ENCODE assay signal across 1 cellular context in genomic region chr1:232149302-232150201, GRCh38.
TF ChIP-seq lines count a peak whose summit lies in the region.

No MANE protein-coding gene starts in this region.

TF ChIP-seq in HEK293, 187 proteins besides CTCF, POLR2A, EP300 and RAD21 (continued from another document and continues in another):
- TF ChIP-seq, protein P1, sequence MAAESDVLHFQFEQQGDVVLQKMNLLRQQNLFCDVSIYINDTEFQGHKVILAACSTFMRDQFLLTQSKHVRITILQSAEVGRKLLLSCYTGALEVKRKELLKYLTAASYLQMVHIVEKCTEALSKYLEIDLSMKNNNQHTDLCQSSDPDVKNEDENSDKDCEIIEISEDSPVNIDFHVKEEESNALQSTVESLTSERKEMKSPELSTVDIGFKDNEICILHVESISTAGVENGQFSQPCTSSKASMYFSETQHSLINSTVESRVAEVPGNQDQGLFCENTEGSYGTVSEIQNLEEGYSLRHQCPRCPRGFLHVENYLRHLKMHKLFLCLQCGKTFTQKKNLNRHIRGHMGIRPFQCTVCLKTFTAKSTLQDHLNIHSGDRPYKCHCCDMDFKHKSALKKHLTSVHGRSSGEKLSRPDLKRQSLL (tag by site-specific recombination; IDR thresholded peaks at IDR 0.05): no peak
- TF ChIP-seq ZNF449 (tag by site-specific recombination; IDR thresholded peaks at IDR 0.05): no peak
- no peak for TF ChIP-seq ZSCAN23 (tag by site-specific recombination; IDR thresholded peaks at IDR 0.05)
- 0 out of 2 replicates have a peak, but pooled peaks have one; percentile 38 for TF ChIP-seq ZFP69B (tag by site-specific recombination; IDR thresholded peaks at IDR 0.05)
- TF ChIP-seq, protein P2, sequence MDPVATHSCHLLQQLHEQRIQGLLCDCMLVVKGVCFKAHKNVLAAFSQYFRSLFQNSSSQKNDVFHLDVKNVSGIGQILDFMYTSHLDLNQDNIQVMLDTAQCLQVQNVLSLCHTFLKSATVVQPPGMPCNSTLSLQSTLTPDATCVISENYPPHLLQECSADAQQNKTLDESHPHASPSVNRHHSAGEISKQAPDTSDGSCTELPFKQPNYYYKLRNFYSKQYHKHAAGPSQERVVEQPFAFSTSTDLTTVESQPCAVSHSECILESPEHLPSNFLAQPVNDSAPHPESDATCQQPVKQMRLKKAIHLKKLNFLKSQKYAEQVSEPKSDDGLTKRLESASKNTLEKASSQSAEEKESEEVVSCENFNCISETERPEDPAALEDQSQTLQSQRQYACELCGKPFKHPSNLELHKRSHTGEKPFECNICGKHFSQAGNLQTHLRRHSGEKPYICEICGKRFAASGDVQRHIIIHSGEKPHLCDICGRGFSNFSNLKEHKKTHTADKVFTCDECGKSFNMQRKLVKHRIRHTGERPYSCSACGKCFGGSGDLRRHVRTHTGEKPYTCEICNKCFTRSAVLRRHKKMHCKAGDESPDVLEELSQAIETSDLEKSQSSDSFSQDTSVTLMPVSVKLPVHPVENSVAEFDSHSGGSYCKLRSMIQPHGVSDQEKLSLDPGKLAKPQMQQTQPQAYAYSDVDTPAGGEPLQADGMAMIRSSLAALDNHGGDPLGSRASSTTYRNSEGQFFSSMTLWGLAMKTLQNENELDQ (tag by site-specific recombination; IDR thresholded peaks at IDR 0.05; ENCODE audit: low read depth): no peak
- TF ChIP-seq ZNF629 (tag by site-specific recombination; IDR thresholded peaks at IDR 0.05): peak; percentile 51
- no peak for TF ChIP-seq ZNF223 (tag by site-specific recombination; IDR thresholded peaks at IDR 0.05)
- TF ChIP-seq OVOL3 (tag by site-specific recombination; IDR thresholded peaks at IDR 0.05): no peak
- TF ChIP-seq ZNF626 (tag by site-specific recombination; IDR thresholded peaks at IDR 0.05): no peak
- no peak for TF ChIP-seq ZNF248 (tag by site-specific recombination; IDR thresholded peaks at IDR 0.05)
- no peak for TF ChIP-seq ZNF555 (tag by site-specific recombination; conservative IDR thresholded peaks at IDR 0.05)
- no peak; the same call in 1 of the 2 replicates for TF ChIP-seq ZNF335 (tag by site-specific recombination; conservative IDR thresholded peaks at IDR 0.05)
- TF ChIP-seq ZNF174 (tag by site-specific recombination; IDR thresholded peaks at IDR 0.05): 0 out of 2 replicates have a peak, but pooled peaks have one; percentile 56
- TF ChIP-seq ZBTB17 (tag by site-specific recombination; IDR thresholded peaks at IDR 0.05): no peak
- no peak for TF ChIP-seq ZNF416 (tag by site-specific recombination; IDR thresholded peaks at IDR 0.05)
- no peak for TF ChIP-seq BCL11B (tag by site-specific recombination; IDR thresholded peaks at IDR 0.05; ENCODE audit: low read depth)
- no peak for TF ChIP-seq ZNF514 (tag by site-specific recombination; IDR thresholded peaks at IDR 0.05)
- no peak for TF ChIP-seq ZNF324 (tag by site-specific recombination; IDR thresholded peaks at IDR 0.05)
- TF ChIP-seq ZNF571 (tag by site-specific recombination; IDR thresholded peaks at IDR 0.05): no peak
- TF ChIP-seq ZNF366 (tag by site-specific recombination; conservative IDR thresholded peaks at IDR 0.05): peak; percentile 43; the same call in 1 of the 2 replicates
- no peak for TF ChIP-seq ZNF394 (tag by site-specific recombination; IDR thresholded peaks at IDR 0.05; ENCODE audit: borderline replicate concordance)
- TF ChIP-seq TCF7L2 (IDR thresholded peaks at IDR 0.05; ENCODE audit: borderline replicate concordance, low read depth, low read length): no peak
- no peak for TF ChIP-seq GFI1B (tag by site-specific recombination; IDR thresholded peaks at IDR 0.05)
- no peak for TF ChIP-seq ZNF585B (tag by site-specific recombination; IDR thresholded peaks at IDR 0.05)
- no peak for TF ChIP-seq ZNF133 (tag by site-specific recombination; IDR thresholded peaks at IDR 0.05)
- no peak for TF ChIP-seq ZNF433 (tag by site-specific recombination; IDR thresholded peaks at IDR 0.05; ENCODE audit: low read depth)
- TF ChIP-seq PATZ1 (tag by site-specific recombination; IDR thresholded peaks at IDR 0.05): no peak
- no peak for TF ChIP-seq ZNF266 (tag by site-specific recombination; IDR thresholded peaks at IDR 0.05; ENCODE audit: low read depth)
- no peak for TF ChIP-seq ZNF768 (tag by site-specific recombination; IDR thresholded peaks at IDR 0.05)
- TF ChIP-seq ZNF623 (tag by site-specific recombination; IDR thresholded peaks at IDR 0.05): no peak
- no peak for TF ChIP-seq ZNF624 (tag by site-specific recombination; IDR thresholded peaks at IDR 0.05)
- no peak for TF ChIP-seq ZNF280C (tag by site-specific recombination; IDR thresholded peaks at IDR 0.05)
- TF ChIP-seq, protein P3, sequence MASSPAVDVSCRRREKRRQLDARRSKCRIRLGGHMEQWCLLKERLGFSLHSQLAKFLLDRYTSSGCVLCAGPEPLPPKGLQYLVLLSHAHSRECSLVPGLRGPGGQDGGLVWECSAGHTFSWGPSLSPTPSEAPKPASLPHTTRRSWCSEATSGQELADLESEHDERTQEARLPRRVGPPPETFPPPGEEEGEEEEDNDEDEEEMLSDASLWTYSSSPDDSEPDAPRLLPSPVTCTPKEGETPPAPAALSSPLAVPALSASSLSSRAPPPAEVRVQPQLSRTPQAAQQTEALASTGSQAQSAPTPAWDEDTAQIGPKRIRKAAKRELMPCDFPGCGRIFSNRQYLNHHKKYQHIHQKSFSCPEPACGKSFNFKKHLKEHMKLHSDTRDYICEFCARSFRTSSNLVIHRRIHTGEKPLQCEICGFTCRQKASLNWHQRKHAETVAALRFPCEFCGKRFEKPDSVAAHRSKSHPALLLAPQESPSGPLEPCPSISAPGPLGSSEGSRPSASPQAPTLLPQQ (tag by site-specific recombination; IDR thresholded peaks at IDR 0.05): no peak
- no peak for TF ChIP-seq ZNF785 (tag by site-specific recombination; IDR thresholded peaks at IDR 0.05)
- no peak for TF ChIP-seq WT1 (tag by site-specific recombination; IDR thresholded peaks at IDR 0.05)
- no peak for TF ChIP-seq SETDB1 (IDR thresholded peaks at IDR 0.05; ENCODE audit: insufficient read length, low read length)
- TF ChIP-seq ZNF658 (tag by site-specific recombination; IDR thresholded peaks at IDR 0.05): no peak
- TF ChIP-seq GLI2 (tag by site-specific recombination; IDR thresholded peaks at IDR 0.05; ENCODE audit: borderline replicate concordance, low read depth): no peak
- TF ChIP-seq ELK4 (IDR thresholded peaks at IDR 0.05; ENCODE audit: borderline replicate concordance, low read depth, low read length): no peak
- TF ChIP-seq ZNF157 (tag by site-specific recombination; IDR thresholded peaks at IDR 0.05): no peak
- TF ChIP-seq ZNF211 (tag by site-specific recombination; IDR thresholded peaks at IDR 0.05; ENCODE audit: low read depth): no peak
- no peak for TF ChIP-seq ZNF26 (tag by site-specific recombination; IDR thresholded peaks at IDR 0.05)
- no peak for TF ChIP-seq REPIN1 (tag by site-specific recombination; IDR thresholded peaks at IDR 0.05; ENCODE audit: low read depth)
- no peak for TF ChIP-seq RBAK (tag by site-specific recombination; IDR thresholded peaks at IDR 0.05)
- TF ChIP-seq ZNF777 (tag by site-specific recombination; IDR thresholded peaks at IDR 0.05; ENCODE audit: borderline replicate concordance): no peak
- TF ChIP-seq GLIS2 (tag by site-specific recombination; IDR thresholded peaks at IDR 0.05): no peak
- no peak for TF ChIP-seq HIC1 (tag by site-specific recombination; IDR thresholded peaks at IDR 0.05)
